8 cellular contexts compared by ENCODE assay signal in genomic region chr1:185317886-185318310, GRCh38. TPM values are rescaled to one million over a fixed set of nuclear protein-coding genes. Genes with fewer than 3 reads are reported as not detected.
A peak's percentile ranks its signal among the peaks of the same experiment; 100 is the strongest.
DNase-seq lines count a peak whose midpoint lies in the region; ATAC-seq and TF ChIP-seq lines count a peak whose summit lies in the region.

No MANE protein-coding gene starts in this region.

- TF ChIP-seq EP300 in upper lobe of left lung (IDR thresholded peaks at IDR 0.05), result no peak

- H3K36me3 ChIP-seq in parathyroid adenoma (ENCODE audit: control insufficient read depth, insufficient read depth, low read length) (no peaks in the 10 kb centered on the region), upper lobe of left lung (no peaks in the 10 kb centered on the region)

- H2AFZ ChIP-seq in parathyroid adenoma, result peak overlapping the region; percentile 85

- TF ChIP-seq CTCF in foreskin fibroblast (IDR thresholded peaks at IDR 0.05; ENCODE audit: low read depth, low read length), result no peak
- no peak for TF ChIP-seq CTCF in parathyroid adenoma (IDR thresholded peaks at IDR 0.05)
- TF ChIP-seq CTCF in upper lobe of left lung (IDR thresholded peaks at IDR 0.05), result peak in 2 of 6 experiments; percentile 7 to 23

- H3K79me2 ChIP-seq in parathyroid adenoma, result peaks cover 14% of the 10 kb centered on the region

- H3K27me3 ChIP-seq in parathyroid adenoma (ENCODE audit: control insufficient read depth, insufficient read depth, low read length) (no peaks in the 10 kb centered on the region), upper lobe of left lung (no peaks in the 10 kb centered on the region)

- WGBS in upper lobe of left lung, 2 donors, result 14 to 23% methylated on average over 11 of the region's 11 CpGs

- H3K4me2 ChIP-seq in parathyroid adenoma (ENCODE audit: low read length), result peak overlapping the region; percentile 95

- no peak for TF ChIP-seq POLR2A in upper lobe of left lung (IDR thresholded peaks at IDR 0.05)

- ATAC-seq in GM18873 (IDR thresholded peaks at IDR 0.05; ENCODE audit: low FRiP score, unreplicated experiment) (peak; percentile 50), HG03108 (IDR thresholded peaks at IDR 0.05; ENCODE audit: unreplicated experiment) (peak; percentile 50), upper lobe of left lung (ENCODE audit: low FRiP score in 2 of 2) (peak; percentile 17 to 67)

- H3K9ac ChIP-seq in parathyroid adenoma, result no peak overlapping the region

- peak; percentile 8 for DNase-seq in AG08395 (ENCODE audit: low spot score)
- DNase-seq in NCI-H774 (lab: John Stamatoyannopoulos, UW), result peak; percentile 39
- DNase-seq in activated T-cell treated with anti-CD3 and anti-CD28 coated beads, Interleukin-2, amount 50 U/mL, for 48 hours, result peak; percentile 75 to 76
- peak in 1 of 2 donors; percentile 41 for DNase-seq in foreskin fibroblast
- DNase-seq in upper lobe of left lung, result peak in 1 of 2 donors; percentile 73

- H3K4me1 ChIP-seq in parathyroid adenoma, result no peaks in the 10 kb centered on the region
- peaks cover 29 to 38% (median 34%) of the 10 kb centered on the region in 4 donors for H3K4me1 ChIP-seq in upper lobe of left lung

- H3K4me3 ChIP-seq in foreskin fibroblast (ENCODE audit: low read depth in 1 of 2, low read length in 2 of 2) (peak overlapping the region; percentile 84 to 87), parathyroid adenoma (ENCODE audit: low read depth, low read length) (peak overlapping the region; percentile 73), upper lobe of left lung (peak overlapping the region in 3 of 4 donors; percentile 61 to 96 (median 63))

- H3K27ac ChIP-seq in parathyroid adenoma (peak overlapping the region; percentile 98), upper lobe of left lung (peak overlapping the region; percentile 91 to 99 (median 97))

- no peaks in the 10 kb centered on the region for H3K9me3 ChIP-seq in parathyroid adenoma (ENCODE audit: control insufficient read depth, low read length)
- no peaks in the 10 kb centered on the region for H3K9me3 ChIP-seq in upper lobe of left lung

RNA-seq across cellular contexts. Expression of gene IVNS1ABP, which starts 0.9 kb away (rescaled TPM):
- total RNA-seq in upper lobe of left lung, result 100 to 1,000 TPM in 2 of 6 donors, 10 to 100 TPM in 4; 75.4 to 104 (median 83.6) TPM
